Comparison of ENCODE assay signal across 1 cellular context in the genomic region with DNA sequence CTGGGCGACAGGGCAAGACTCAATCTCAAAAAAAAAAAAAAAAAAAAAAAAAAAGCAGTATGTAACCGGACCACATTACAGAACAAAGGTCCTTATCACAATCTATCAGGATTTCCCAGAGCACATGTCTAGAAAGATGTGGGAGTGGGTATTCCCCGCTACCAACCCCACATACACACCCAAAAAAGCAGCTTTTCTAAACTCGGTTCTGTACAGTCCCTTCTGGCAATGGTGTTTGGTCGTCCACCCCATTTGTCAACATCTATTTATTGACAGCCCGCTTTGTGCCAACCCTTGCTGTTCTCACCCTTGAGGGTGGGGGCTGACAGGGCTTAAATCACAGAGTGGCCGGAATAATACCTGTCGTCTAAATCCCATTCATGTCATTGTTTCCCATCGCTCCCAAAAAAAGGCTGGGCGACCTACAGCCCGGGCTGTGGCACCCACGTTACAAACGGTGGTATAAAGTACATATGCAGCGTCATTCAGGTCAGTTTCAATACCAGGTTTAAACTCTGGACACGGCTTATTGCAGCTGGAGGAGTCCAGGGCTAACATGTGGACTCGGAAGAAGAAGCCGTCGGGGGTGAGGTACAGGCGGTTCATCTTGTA.
TF ChIP-seq lines count a peak whose summit lies in the region.

No MANE protein-coding gene starts in this region.

TF ChIP-seq in GM12878, 131 proteins besides CTCF, POLR2A, EP300 and RAD21:
- TF ChIP-seq ZNF24 (IDR thresholded peaks at IDR 0.05) (no peak), EZH2 (IDR thresholded peaks at IDR 0.05; ENCODE audit: borderline replicate concordance, control insufficient read depth, low read depth, low read length) (no peak), TARDBP (IDR thresholded peaks at IDR 0.05; ENCODE audit: borderline replicate concordance) (no peak), CREM (IDR thresholded peaks at IDR 0.05; ENCODE audit: low read depth) (no peak), NFYA (IDR thresholded peaks at IDR 0.05; ENCODE audit: borderline replicate concordance, low read depth, low read length) (no peak), ZZZ3 (IDR thresholded peaks at IDR 0.05; ENCODE audit: control insufficient read depth, insufficient read length, low read depth) (no peak), ZNF622 (IDR thresholded peaks at IDR 0.05) (no peak), IRF4 (IDR thresholded peaks at IDR 0.05; ENCODE audit: low read depth, low read length) (no peak), MTA2 (IDR thresholded peaks at IDR 0.05; ENCODE audit: low read depth) (no peak), SIN3A (IDR thresholded peaks at IDR 0.05; ENCODE audit: low read depth, low read length) (no peak), RELA (IDR thresholded peaks at IDR 0.05; ENCODE audit: borderline replicate concordance, partially characterized antibody) (no peak), EGR1 (IDR thresholded peaks at IDR 0.05; ENCODE audit: borderline replicate concordance in 1 of 2, low read depth in 2 of 2, low read length in 2 of 2) (no peak), TCF12 (IDR thresholded peaks at IDR 0.05; ENCODE audit: low read depth, low read length) (no peak)
- TF ChIP-seq, protein P1, sequence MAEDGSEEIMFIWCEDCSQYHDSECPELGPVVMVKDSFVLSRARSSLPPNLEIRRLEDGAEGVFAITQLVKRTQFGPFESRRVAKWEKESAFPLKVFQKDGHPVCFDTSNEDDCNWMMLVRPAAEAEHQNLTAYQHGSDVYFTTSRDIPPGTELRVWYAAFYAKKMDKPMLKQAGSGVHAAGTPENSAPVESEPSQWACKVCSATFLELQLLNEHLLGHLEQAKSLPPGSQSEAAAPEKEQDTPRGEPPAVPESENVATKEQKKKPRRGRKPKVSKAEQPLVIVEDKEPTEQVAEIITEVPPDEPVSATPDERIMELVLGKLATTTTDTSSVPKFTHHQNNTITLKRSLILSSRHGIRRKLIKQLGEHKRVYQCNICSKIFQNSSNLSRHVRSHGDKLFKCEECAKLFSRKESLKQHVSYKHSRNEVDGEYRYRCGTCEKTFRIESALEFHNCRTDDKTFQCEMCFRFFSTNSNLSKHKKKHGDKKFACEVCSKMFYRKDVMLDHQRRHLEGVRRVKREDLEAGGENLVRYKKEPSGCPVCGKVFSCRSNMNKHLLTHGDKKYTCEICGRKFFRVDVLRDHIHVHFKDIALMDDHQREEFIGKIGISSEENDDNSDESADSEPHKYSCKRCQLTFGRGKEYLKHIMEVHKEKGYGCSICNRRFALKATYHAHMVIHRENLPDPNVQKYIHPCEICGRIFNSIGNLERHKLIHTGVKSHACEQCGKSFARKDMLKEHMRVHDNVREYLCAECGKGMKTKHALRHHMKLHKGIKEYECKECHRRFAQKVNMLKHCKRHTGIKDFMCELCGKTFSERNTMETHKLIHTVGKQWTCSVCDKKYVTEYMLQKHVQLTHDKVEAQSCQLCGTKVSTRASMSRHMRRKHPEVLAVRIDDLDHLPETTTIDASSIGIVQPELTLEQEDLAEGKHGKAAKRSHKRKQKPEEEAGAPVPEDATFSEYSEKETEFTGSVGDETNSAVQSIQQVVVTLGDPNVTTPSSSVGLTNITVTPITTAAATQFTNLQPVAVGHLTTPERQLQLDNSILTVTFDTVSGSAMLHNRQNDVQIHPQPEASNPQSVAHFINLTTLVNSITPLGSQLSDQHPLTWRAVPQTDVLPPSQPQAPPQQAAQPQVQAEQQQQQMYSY (CRISPR knock-in tag; IDR thresholded peaks at IDR 0.05) = no peak
- TF ChIP-seq, protein P2, sequence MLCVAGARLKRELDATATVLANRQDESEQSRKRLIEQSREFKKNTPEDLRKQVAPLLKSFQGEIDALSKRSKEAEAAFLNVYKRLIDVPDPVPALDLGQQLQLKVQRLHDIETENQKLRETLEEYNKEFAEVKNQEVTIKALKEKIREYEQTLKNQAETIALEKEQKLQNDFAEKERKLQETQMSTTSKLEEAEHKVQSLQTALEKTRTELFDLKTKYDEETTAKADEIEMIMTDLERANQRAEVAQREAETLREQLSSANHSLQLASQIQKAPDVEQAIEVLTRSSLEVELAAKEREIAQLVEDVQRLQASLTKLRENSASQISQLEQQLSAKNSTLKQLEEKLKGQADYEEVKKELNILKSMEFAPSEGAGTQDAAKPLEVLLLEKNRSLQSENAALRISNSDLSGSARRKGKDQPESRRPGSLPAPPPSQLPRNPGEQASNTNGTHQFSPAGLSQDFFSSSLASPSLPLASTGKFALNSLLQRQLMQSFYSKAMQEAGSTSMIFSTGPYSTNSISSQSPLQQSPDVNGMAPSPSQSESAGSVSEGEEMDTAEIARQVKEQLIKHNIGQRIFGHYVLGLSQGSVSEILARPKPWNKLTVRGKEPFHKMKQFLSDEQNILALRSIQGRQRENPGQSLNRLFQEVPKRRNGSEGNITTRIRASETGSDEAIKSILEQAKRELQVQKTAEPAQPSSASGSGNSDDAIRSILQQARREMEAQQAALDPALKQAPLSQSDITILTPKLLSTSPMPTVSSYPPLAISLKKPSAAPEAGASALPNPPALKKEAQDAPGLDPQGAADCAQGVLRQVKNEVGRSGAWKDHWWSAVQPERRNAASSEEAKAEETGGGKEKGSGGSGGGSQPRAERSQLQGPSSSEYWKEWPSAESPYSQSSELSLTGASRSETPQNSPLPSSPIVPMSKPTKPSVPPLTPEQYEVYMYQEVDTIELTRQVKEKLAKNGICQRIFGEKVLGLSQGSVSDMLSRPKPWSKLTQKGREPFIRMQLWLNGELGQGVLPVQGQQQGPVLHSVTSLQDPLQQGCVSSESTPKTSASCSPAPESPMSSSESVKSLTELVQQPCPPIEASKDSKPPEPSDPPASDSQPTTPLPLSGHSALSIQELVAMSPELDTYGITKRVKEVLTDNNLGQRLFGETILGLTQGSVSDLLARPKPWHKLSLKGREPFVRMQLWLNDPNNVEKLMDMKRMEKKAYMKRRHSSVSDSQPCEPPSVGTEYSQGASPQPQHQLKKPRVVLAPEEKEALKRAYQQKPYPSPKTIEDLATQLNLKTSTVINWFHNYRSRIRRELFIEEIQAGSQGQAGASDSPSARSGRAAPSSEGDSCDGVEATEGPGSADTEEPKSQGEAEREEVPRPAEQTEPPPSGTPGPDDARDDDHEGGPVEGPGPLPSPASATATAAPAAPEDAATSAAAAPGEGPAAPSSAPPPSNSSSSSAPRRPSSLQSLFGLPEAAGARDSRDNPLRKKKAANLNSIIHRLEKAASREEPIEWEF (IDR thresholded peaks at IDR 0.05; ENCODE audit: insufficient replicate concordance, low read depth, low read length) = no peak
